Comparison of ENCODE assay signal across 21 cellular contexts in genomic region chr15:31156808-31157207, GRCh38. TPM values are rescaled to one million over a fixed set of nuclear protein-coding genes. Genes with fewer than 3 reads are reported as not detected.
DNase-seq lines count a peak whose midpoint lies in the region; ATAC-seq, FAIRE-seq and TF ChIP-seq lines count a peak whose summit lies in the region.
"Had no signal": no experiment of that assay in that cellular context is flagged by ENCODE, and none has a peak within 500 bp of the region (broad histone marks: within the 10 kb centered on the region; RNA-seq: fewer than 3 reads in every experiment).

No MANE protein-coding gene starts in this region.

- TF ChIP-seq EP300 in HepG2 (IDR thresholded peaks at IDR 0.05; ENCODE audit: low read depth in 2 of 2, low read length in 2 of 2) (no peak), HepG2 (CRISPR knock-in tag; IDR thresholded peaks at IDR 0.05; ENCODE audit: borderline replicate concordance) (no peak)

- peak overlapping the region; percentile 77; the same call in 1 of the 2 replicates for H3K4me2 ChIP-seq in HepG2 (ENCODE audit: low read depth, low read length)
- H3K4me2 ChIP-seq: BLaER1 treated with 17β-estradiol and CSF1 and Interleukin-3, amounts not matched to agents 10 nM and 100 nM; GM23338 had no signal

- intact Hi-C loops in HepG2 (cut with micrococcal nuclease; ENCODE audit: unreplicated experiment): no loop called here
- intact Hi-C loops in CD4-positive, alpha-beta T cell (cut with DNase I, micrococcal nuclease): loop anchor here in 1 of 2 experiments (10.0 kb wide), 1 partner anchor 58 kb away; no protein-coding TSS in a partner anchor

- H3K27me3 Mint-ChIP-seq in endodermal cell (ENCODE audit: insufficient read depth) (no peaks in the 10 kb centered on the region), osteocyte (ENCODE audit: unreplicated experiment) (peaks cover 19% of the 10 kb centered on the region)
- no peaks in the 10 kb centered on the region for H3K27me3 Mint-ChIP-seq in CD4-positive, alpha-beta T cell

- peaks cover 4% of the 10 kb centered on the region for H3K4me1 Mint-ChIP-seq in endodermal cell
- peaks cover 2% of the 10 kb centered on the region for H3K4me1 Mint-ChIP-seq in osteocyte (ENCODE audit: unreplicated experiment)
- H3K4me1 Mint-ChIP-seq in CD4-positive, alpha-beta T cell (ENCODE audit: low read depth): no peaks in the 10 kb centered on the region
- H3K4me1 Mint-ChIP-seq: B cell; CD8-positive, alpha-beta memory T cell had no signal

- TF ChIP-seq CTCF in endodermal cell (conservative IDR thresholded peaks at IDR 0.05) (no peak), HepG2 (CRISPR knock-in tag; IDR thresholded peaks at IDR 0.05) (no peak), osteocyte (IDR thresholded peaks at IDR 0.05) (no peak)
- TF ChIP-seq CTCF in CD4-positive, alpha-beta T cell (IDR thresholded peaks at IDR 0.05): no peak

- CTCF ChIA-PET in HepG2 (lab: Yijun Ruan, JAX; ENCODE audit: low intra/inter-chr PET ratio, low total read pairs): no interaction called here
- CTCF ChIA-PET in CD4-positive, alpha-beta T cell (lab: Charles Lee): no interaction called here

- DNase-seq in endodermal cell (no peak), HepG2 (ENCODE audit: low spot score) (no peak), osteocyte (ENCODE audit: extremely low spot score, unreplicated experiment) (peak; percentile 34), cerebellum (ENCODE audit: low spot score) (no peak), DMS53 treated with DMSO at 0.1 percent for 48 hours (lab: John Stamatoyannopoulos, UW; ENCODE audit: unreplicated experiment) (no peak)
- DNase-seq in CD4-positive, alpha-beta T cell: no peak
- DNase-seq: CD8-positive, alpha-beta memory T cell; COR-L47; DMS 273 treated with DMSO at 0.1 percent for 48 hours; HCEC 1CT had no signal

- no peaks in the 10 kb centered on the region for H3K36me3 ChIP-seq in HUES6 (ENCODE audit: control insufficient read depth, insufficient read depth, low read length)
- H3K36me3 ChIP-seq in endodermal cell (ENCODE audit: control insufficient read depth, insufficient read depth, low read length): no peaks in the 10 kb centered on the region
- H3K36me3 ChIP-seq in HepG2 (replicated peaks in 1 of 2; ENCODE audit: control insufficient read depth in 1 of 2, insufficient read depth in 2 of 2, low read length in 2 of 2): no peaks in the 10 kb centered on the region
- H3K36me3 ChIP-seq: BLaER1 treated with 17β-estradiol and CSF1 and Interleukin-3, amounts not matched to agents 10 nM and 100 nM had no signal

- peaks cover 8% of the 10 kb centered on the region for H3K36me3 Mint-ChIP-seq in endodermal cell (ENCODE audit: low read depth)
- H3K36me3 Mint-ChIP-seq in osteocyte (ENCODE audit: unreplicated experiment): no peaks in the 10 kb centered on the region
- H3K36me3 Mint-ChIP-seq in CD4-positive, alpha-beta T cell (ENCODE audit: low read depth): no peaks in the 10 kb centered on the region
- H3K36me3 Mint-ChIP-seq: CD8-positive, alpha-beta memory T cell had no signal

- in situ Hi-C loops in HepG2 (cut with HindIII; ENCODE audit: extremely low pct_ligation_motif_present, low pct_unique_long_range_greater_than_20kb): no loop called here

- no peaks in the 10 kb centered on the region for H4K20me1 ChIP-seq in HepG2 (ENCODE audit: insufficient read depth, low read length)
- H4K20me1 ChIP-seq: BLaER1 treated with 17β-estradiol and CSF1 and Interleukin-3, amounts not matched to agents 10 nM and 100 nM had no signal

- WGBS in endodermal cell (ENCODE audit: insufficient coverage in 1 of 2, insufficient read length in 1 of 2), 2 experiments: 93 to 95% methylated on average over 3 to 4 of the region's 4 CpGs
- 94% methylated on average over 4 of the region's 4 CpGs for WGBS in HepG2 (ENCODE audit: low lambda C conversion rate)

- H3K27ac ChIP-seq in HUES6 (ENCODE audit: low read depth, low read length) (peak overlapping the region; percentile 39; the same call in 1 of the 2 replicates), endodermal cell (ENCODE audit: low read depth, low read length) (no peak overlapping the region), HepG2 (ENCODE audit: extremely low read length, insufficient read depth, low read length) (peak overlapping the region; percentile 99)
- H3K27ac ChIP-seq in CD4-positive, alpha-beta T cell (ENCODE audit: low read depth, low read length): no peak overlapping the region
- H3K27ac ChIP-seq: BLaER1 treated with 17β-estradiol and CSF1 and Interleukin-3, amounts not matched to agents 10 nM and 100 nM; HL-60 had no signal

- H3K27ac Mint-ChIP-seq in endodermal cell (no peak overlapping the region), osteocyte (ENCODE audit: unreplicated experiment) (no peak overlapping the region)
- no peak overlapping the region for H3K27ac Mint-ChIP-seq in CD4-positive, alpha-beta T cell
- H3K27ac Mint-ChIP-seq: B cell; CD8-positive, alpha-beta memory T cell; GM23338 had no signal

- FAIRE-seq in HepG2 (lab: Jason Lieb, UNC): no peak
- FAIRE-seq: G401.6, GM12892, GM18507, H54 had no signal

- POLR2A ChIA-PET in HepG2 (lab: Yijun Ruan, JAX): interaction anchor here (1.3 to 1.7 kb wide), 6 partner anchors 8 to 254 kb away, joined by 3 to 13 read pairs (median 6); partner anchors contain the start of genes FAN1 and MTMR10
- POLR2A ChIA-PET in CD4-positive, alpha-beta T cell (lab: Charles Lee): no interaction called here

- H3K27me3 ChIP-seq in HUES6 (ENCODE audit: control insufficient read depth, insufficient read depth, low read length) (no peaks in the 10 kb centered on the region), endodermal cell (ENCODE audit: control insufficient read depth, insufficient read depth, low read length, poor library complexity, severe bottlenecking) (no peaks in the 10 kb centered on the region), HepG2 (ENCODE audit: control insufficient read depth in 1 of 2, insufficient read depth in 2 of 2, low read length in 2 of 2) (no peaks in the 10 kb centered on the region)
- no peaks in the 10 kb centered on the region for H3K27me3 ChIP-seq in CD4-positive, alpha-beta T cell (ENCODE audit: control insufficient read depth, insufficient read depth, low read length)
- H3K27me3 ChIP-seq: BLaER1 treated with 17β-estradiol and CSF1 and Interleukin-3, amounts not matched to agents 10 nM and 100 nM had no signal

- H3K4me3 ChIP-seq in HUES6 (ENCODE audit: low read depth, low read length) (no peak overlapping the region), endodermal cell (ENCODE audit: low read length) (peak overlapping the region; percentile 54), HepG2 (replicated peaks in 1 of 3; ENCODE audit: insufficient read depth in 1 of 3, low read depth in 2 of 3, low read length in 3 of 3) (peak overlapping the region in 1 of 3 experiments; percentile 35; a peak in 1 of 6 replicates)
- H3K4me3 ChIP-seq: BLaER1 treated with 17β-estradiol and CSF1 and Interleukin-3, amounts not matched to agents 10 nM and 100 nM; GM23338 had no signal

- H2AFZ ChIP-seq in HepG2 (ENCODE audit: low read length): no peak overlapping the region

- H3K9me3 ChIP-seq in HUES6 (ENCODE audit: control insufficient read depth, insufficient read depth, low read depth, low read length) (peaks cover 20% of the 10 kb centered on the region), endodermal cell (ENCODE audit: control insufficient read depth, low read length) (peaks cover 59% of the 10 kb centered on the region), HepG2 (ENCODE audit: low read length) (no peaks in the 10 kb centered on the region)
- no peaks in the 10 kb centered on the region for H3K9me3 ChIP-seq in CD4-positive, alpha-beta T cell (ENCODE audit: control insufficient read depth, low read length)

- ATAC-seq in HepG2: no peak
- ATAC-seq in CD4-positive, alpha-beta T cell (ENCODE audit: poor library complexity): no peak
- ATAC-seq: GM23338 had no signal

- no peak overlapping the region for H3K4me3 Mint-ChIP-seq in endodermal cell
- H3K4me3 Mint-ChIP-seq in osteocyte (ENCODE audit: unreplicated experiment): no peak overlapping the region
- H3K4me3 Mint-ChIP-seq in CD4-positive, alpha-beta T cell: no peak overlapping the region
- H3K4me3 Mint-ChIP-seq: B cell; CD8-positive, alpha-beta memory T cell; GM23338 had no signal

- H3K9ac ChIP-seq in HUES6 (ENCODE audit: low read length): no peak overlapping the region
- H3K9ac ChIP-seq in endodermal cell (ENCODE audit: extremely low read depth, low read length, poor library complexity, severe bottlenecking): no peak overlapping the region
- peak overlapping the region; percentile 75 for H3K9ac ChIP-seq in HepG2 (ENCODE audit: insufficient read depth, low read depth, low read length)
- H3K9ac ChIP-seq: BLaER1 treated with 17β-estradiol and CSF1 and Interleukin-3, amounts not matched to agents 10 nM and 100 nM had no signal

- no peak for TF ChIP-seq POLR2A in HepG2 (IDR thresholded peaks at IDR 0.05; ENCODE audit: insufficient read depth in 1 of 2, low read depth in 2 of 2, low read length in 2 of 2)

- H3K4me1 ChIP-seq in HUES6 (ENCODE audit: control insufficient read depth, insufficient read depth, low read length): peaks cover 16% of the 10 kb centered on the region
- peaks cover 2% of the 10 kb centered on the region for H3K4me1 ChIP-seq in endodermal cell (ENCODE audit: control insufficient read depth, insufficient read depth, low read length)
- peaks cover 75% of the 10 kb centered on the region for H3K4me1 ChIP-seq in HepG2 (ENCODE audit: insufficient read depth, low read length)

- no TSS peak for BruUV-seq in HepG2 (replicated peaks; lab: Mats Ljungman, UMichigan)

- H3K79me2 ChIP-seq in HepG2 (ENCODE audit: insufficient read depth, low read length): no peaks in the 10 kb centered on the region

- H3K9me3 Mint-ChIP-seq in endodermal cell (peaks cover 54% of the 10 kb centered on the region), osteocyte (ENCODE audit: unreplicated experiment) (no peaks in the 10 kb centered on the region)
- H3K9me3 Mint-ChIP-seq in CD4-positive, alpha-beta T cell: no peaks in the 10 kb centered on the region
- H3K9me3 Mint-ChIP-seq: CD8-positive, alpha-beta memory T cell had no signal

- no peak for TF ChIP-seq RAD21 in HepG2 (CRISPR knock-in tag; IDR thresholded peaks at IDR 0.05)

RNA-seq across cellular contexts. Expression of gene TRPM1, which starts 55.3 kb away (rescaled TPM):
- not detected for total RNA-seq in endodermal cell
- 0.28 TPM for polyA plus RNA-seq in endodermal cell (2013, experiment 1 of 2)
- polyA plus RNA-seq in endodermal cell (2013, experiment 2 of 2): not detected
- not detected in 2 replicates for total RNA-seq in HepG2 (2016; rRNA removed; fragmentation: Illumina TruSeq; extraction: Trizol)
- total RNA-seq in HepG2 (2016; cell fraction: cytosol; rRNA removed; fragmentation: Illumina TruSeq; extraction: Trizol; ENCODE audit: low read depth): not detected in 2 replicates
- not detected in 2 replicates for total RNA-seq in HepG2 (2016; cell fraction: insoluble cytoplasmic fraction; rRNA removed; fragmentation: Illumina TruSeq; extraction: Trizol)
- total RNA-seq in HepG2 (2016; cell fraction: membrane; rRNA removed; fragmentation: Illumina TruSeq; extraction: Trizol): not detected in 2 replicates
- not detected in 2 replicates for total RNA-seq in HepG2 (2016; cell fraction: nucleus; rRNA removed; fragmentation: Illumina TruSeq; extraction: Trizol)
- polyA plus RNA-seq in HepG2 (2011; rRNA removed): not detected in 2 replicates
- not detected in 2 replicates for polyA plus RNA-seq in HepG2 (2011; cell fraction: cytosol; rRNA removed)
- polyA plus RNA-seq in HepG2 (2011; cell fraction: nucleus; rRNA removed): not detected in 2 replicates
- not detected in 2 replicates for polyA plus RNA-seq in HepG2 (2012)
- polyA plus RNA-seq in HepG2 (2016; cell fraction: cytosol; fragmentation: Illumina TruSeq; extraction: Trizol; ENCODE audit: low read depth): not detected in 2 replicates
- not detected in 2 replicates for polyA plus RNA-seq in HepG2 (2016; cell fraction: insoluble cytoplasmic fraction; fragmentation: Illumina TruSeq; extraction: Trizol; ENCODE audit: low read depth)
- polyA plus RNA-seq in HepG2 (2016; cell fraction: membrane; fragmentation: Illumina TruSeq; extraction: Trizol; ENCODE audit: low read depth): not detected in 2 replicates
- polyA plus RNA-seq in HepG2 (2016; cell fraction: nucleus; fragmentation: Illumina TruSeq; extraction: Trizol; ENCODE audit: insufficient read depth, low read depth): not detected in 2 replicates
- polyA minus RNA-seq in HepG2 (2011; rRNA and poly(A)+ RNA removed; ENCODE audit: low replicate concordance): not detected in 2 replicates
- polyA minus RNA-seq in HepG2 (2011; cell fraction: cytosol; rRNA and poly(A)+ RNA removed): not detected in 2 replicates
- not detected in 2 replicates for polyA minus RNA-seq in HepG2 (2011; cell fraction: nucleus; rRNA and poly(A)+ RNA removed)
- total RNA-seq in osteocyte: not detected in 2 replicates
- total RNA-seq in cerebellum: not detected
- not detected for total RNA-seq in CD4-positive, alpha-beta T cell
- total RNA-seq: A172; B cell; CD8-positive, alpha-beta memory T cell; GM23338; HT1080 had no signal

Comparison
In these comparisons a context has a peak if more than half of its experiments do, and no peak if none do; other contexts are left out.
1. H3K27ac ChIP-seq: peak in HUES6 (single experiment) and HepG2 (single experiment); none in endodermal cell (single experiment) and CD4-positive, alpha-beta T cell (single experiment).